Comparison of ENCODE assay signal across 8 cellular contexts in genomic region chr1:93908394-93909145, GRCh38. TPM values are rescaled to one million over a fixed set of nuclear protein-coding genes. Genes with fewer than 3 reads are reported as not detected.
DNase-seq lines count a peak whose midpoint lies in the region; ATAC-seq and TF ChIP-seq lines count a peak whose summit lies in the region.

No MANE protein-coding gene starts in this region.

- intact Hi-C loops in right cardiac atrium (cut with DNase I), result no loop called here
- intact Hi-C loops in sciatic nerve (cut with DNase I), result no loop called here

- WGBS in right cardiac atrium, result under 1% methylated on average over 49 of the region's 49 CpGs

- no peaks in the 10 kb centered on the region for H3K27me3 ChIP-seq in RWPE2 (ENCODE audit: insufficient read depth, poor library complexity, severe bottlenecking)
- H3K27me3 ChIP-seq in right cardiac atrium (ENCODE audit: control insufficient read depth, insufficient read depth), result no peaks in the 10 kb centered on the region

- DNase-seq in AG09309 (ENCODE audit: low read depth) (no peak), RWPE2 (ENCODE audit: low spot score) (peak; percentile 46), right cardiac atrium (peak; percentile 38 to 74 (median 58)), sciatic nerve (ENCODE audit: low spot score) (peak; percentile 65), NCI-H1930 (lab: John Stamatoyannopoulos, UW) (no peak)
- peak; percentile 55 for DNase-seq in activated naive CD4-positive, alpha-beta T cell treated with anti-CD3 and anti-CD28 coated beads, Interleukin-2, amount 50 U/mL, for 16 hours

- H3K27ac ChIP-seq in RWPE2 (ENCODE audit: poor library complexity, severe bottlenecking), result peak overlapping the region; percentile 61
- H3K27ac ChIP-seq in right cardiac atrium (ENCODE audit: low read length), result peak overlapping the region; percentile 71

- TF ChIP-seq CTCF in AG09309 (IDR thresholded peaks at IDR 0.05; ENCODE audit: control insufficient read depth, insufficient read depth, low read depth, low read length, missing control alignments) (no peak), RWPE2 (IDR thresholded peaks at IDR 0.05; ENCODE audit: poor library complexity, severe bottlenecking) (no peak)

- peaks cover 29% of the 10 kb centered on the region for H3K4me1 ChIP-seq in RWPE2 (ENCODE audit: insufficient read depth, poor library complexity, severe bottlenecking)
- no peaks in the 10 kb centered on the region for H3K4me1 ChIP-seq in right cardiac atrium (ENCODE audit: control insufficient read depth, insufficient read depth, low read length)

- ATAC-seq in GM18870 (IDR thresholded peaks at IDR 0.05; ENCODE audit: unreplicated experiment) (peak; percentile 37), HG03103 (IDR thresholded peaks at IDR 0.05; ENCODE audit: low read depth, unreplicated experiment) (peak; percentile 28), RWPE2 (ENCODE audit: low read depth) (peak; percentile 19), right cardiac atrium (peak; percentile 42 to 54), sciatic nerve (peak; percentile 25)

- H3K9me3 ChIP-seq in RWPE2 (ENCODE audit: severe bottlenecking) (no peaks in the 10 kb centered on the region), right cardiac atrium (ENCODE audit: control insufficient read depth, low read length) (no peaks in the 10 kb centered on the region)

- H3K4me3 ChIP-seq in AG09309 (ENCODE audit: control insufficient read depth, low read depth, low read length) (peak overlapping the region; percentile 90), RWPE2 (ENCODE audit: severe bottlenecking) (peak overlapping the region; percentile 97), right cardiac atrium (ENCODE audit: low read length) (peak overlapping the region; percentile 60)

- H3K36me3 ChIP-seq in RWPE2 (ENCODE audit: low read depth), result no peaks in the 10 kb centered on the region

RNA-seq across cellular contexts. Expression of gene GCLM, which starts 0.7 kb away (rescaled TPM):
- total RNA-seq in right cardiac atrium, result 10 to 100 TPM in 2 of 4 donors, 1 to 10 TPM in 2; 9.3 to 10.4 (median 10.1) TPM
- polyA plus RNA-seq in right cardiac atrium, result 3.8 TPM
- 20.1 TPM for total RNA-seq in sciatic nerve

RNA-seq across cellular contexts. Expression of gene DNTTIP2, which starts 29.6 kb away (rescaled TPM):
- total RNA-seq in right cardiac atrium (10 to 100 TPM; 33.3 to 43.5 (median 39.4) TPM), sciatic nerve (52.1 TPM)
- polyA plus RNA-seq in right cardiac atrium, result 35.1 TPM

Comparison
In these comparisons a context has a peak if more than half of its experiments do, and no peak if none do; other contexts are left out.
1. DNase-seq: peak in RWPE2 (single experiment), activated naive CD4-positive, alpha-beta T cell treated with anti-CD3 and anti-CD28 coated beads, Interleukin-2, amount 50 U/mL, for 16 hours (single experiment), right cardiac atrium (3 of 3) and sciatic nerve (single experiment); none in AG09309 (single experiment) and NCI-H1930 (0 of 2).
2. Peak in every context shown above with its lines, with median percentiles within 50 percentile points of each other: H3K4me3 ChIP-seq and ATAC-seq.